28 cellular contexts compared by ENCODE assay signal in the genomic region with DNA sequence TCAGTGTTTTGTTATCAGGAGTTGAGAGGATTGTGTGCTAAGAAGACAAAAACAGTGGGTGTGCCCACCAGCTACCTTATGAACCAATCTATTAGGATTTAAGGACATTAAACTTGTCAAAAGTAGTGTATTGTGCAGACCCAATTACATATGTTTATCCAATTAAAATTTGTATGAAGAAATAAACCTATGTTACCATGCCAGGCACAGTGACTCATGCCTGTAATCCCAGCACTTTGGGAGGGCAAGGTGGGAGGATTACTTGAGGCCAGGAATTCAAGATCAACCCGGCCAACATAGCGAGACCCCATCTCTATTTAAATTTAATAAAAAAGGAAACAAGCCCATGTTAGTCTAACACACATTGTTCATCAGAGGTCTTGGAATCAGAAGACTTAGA.
"Had no signal": no experiment of that assay in that cellular context is flagged by ENCODE, and none has a peak within 500 bp of the region (broad histone marks: within the 10 kb centered on the region; RNA-seq: fewer than 3 reads in every experiment).

No MANE protein-coding gene starts in this region.

- H3K27ac Mint-ChIP-seq: natural killer cell; nephron; neural progenitor cell; progenitor cell of endocrine pancreas; stimulated activated effector memory CD8-positive, alpha-beta T cell treated with anti-CD3 and anti-CD28 coated beads, Interleukin-12 subunit alpha, Interleukin-12 subunit beta, amount 100 ng/mL, for 72 hours; stimulated activated naive B cell treated with anti-CD40 and anti-IgM and Interleukin-4, amounts not matched to agents 10 μg/mL and 1 μg/mL and 100 μg/mL, for 72 hours; stimulated activated naive CD8-positive, alpha-beta T cell treated with anti-CD3 and anti-CD28 coated beads, Interleukin-15, Interleukin-2, amounts not matched to agents 100 ng/mL and 50 ng/mL, for 24 hours had no signal

- H3K36me3 ChIP-seq: neural progenitor cell, ovary, right lobe of liver, sigmoid colon, stomach, thoracic aorta, thyroid gland, tibial nerve, upper lobe of left lung, vagina had no signal

- H2AFZ ChIP-seq: neural progenitor cell, parathyroid adenoma had no signal

- H3K4me1 ChIP-seq: neural progenitor cell, parathyroid adenoma, tibial nerve, upper lobe of left lung had no signal

- H3K9ac ChIP-seq: neural progenitor cell, parathyroid adenoma had no signal

- DNase-seq: natural killer cell; occipital lobe; ovary; posterior cingulate gyrus; psoas muscle; right cardiac atrium; right lobe of liver; sigmoid colon; small intestine; stimulated activated CD4-positive, alpha-beta T cell treated with anti-CD3 and anti-CD28 coated beads, Interleukin-15, amount 100 ng/mL, for 24 hours; stimulated activated CD4-positive, alpha-beta T cell treated with anti-CD3 and anti-CD28 coated beads, Interleukin-2, amount 100 ng/mL, for 24 hours; stimulated activated CD4-positive, alpha-beta T cell treated with anti-CD3 and anti-CD28 coated beads, Interleukin-2, amount 100 ng/mL, for 48 hours; stimulated activated CD4-positive, alpha-beta T cell treated with anti-CD3 and anti-CD28 coated beads, Interleukin-4, amount 100 ng/mL, for 24 hours; stimulated activated naive B cell treated with anti-CD40 and anti-IgM and Interleukin-4, amounts not matched to agents 10 μg/mL and 1 μg/mL and 100 μg/mL, for 72 hours; stimulated activated naive CD4-positive, alpha-beta T cell treated with Interleukin-2 at 50 U/mL for 16 hours; stomach; thyroid gland; trophoblast cell; upper lobe of left lung had no signal

- H3K27ac ChIP-seq: neural progenitor cell, ovary, parathyroid adenoma, psoas muscle, right lobe of liver, sigmoid colon, stomach, thoracic aorta, thyroid gland, tibial nerve, upper lobe of left lung, vagina had no signal

- H3K4me2 ChIP-seq: neural progenitor cell had no signal

- H3K36me3 Mint-ChIP-seq: natural killer cell; stimulated activated effector memory CD8-positive, alpha-beta T cell treated with anti-CD3 and anti-CD28 coated beads, Interleukin-12 subunit alpha, Interleukin-12 subunit beta, amount 100 ng/mL, for 72 hours; stimulated activated naive B cell treated with anti-CD40 and anti-IgM and Interleukin-4, amounts not matched to agents 10 μg/mL and 1 μg/mL and 100 μg/mL, for 72 hours had no signal

- ATAC-seq: natural killer cell; psoas muscle; right cardiac atrium; right lobe of liver; stimulated activated effector memory CD8-positive, alpha-beta T cell treated with anti-CD3 and anti-CD28 coated beads, Interleukin-12 subunit alpha, Interleukin-12 subunit beta, amount 100 ng/mL, for 72 hours; stimulated activated naive B cell treated with anti-CD40 and anti-IgM and Interleukin-4, amounts not matched to agents 10 μg/mL and 1 μg/mL and 100 μg/mL, for 72 hours had no signal

- H3K4me1 Mint-ChIP-seq: natural killer cell; neural progenitor cell; stimulated activated effector memory CD8-positive, alpha-beta T cell treated with anti-CD3 and anti-CD28 coated beads, Interleukin-12 subunit alpha, Interleukin-12 subunit beta, amount 100 ng/mL, for 72 hours; stimulated activated naive B cell treated with anti-CD40 and anti-IgM and Interleukin-4, amounts not matched to agents 10 μg/mL and 1 μg/mL and 100 μg/mL, for 72 hours had no signal

- H3K4me3 ChIP-seq: neural progenitor cell, ovary, psoas muscle, right lobe of liver, sigmoid colon, stomach, thoracic aorta, thyroid gland, tibial nerve, upper lobe of left lung, vagina had no signal

- H3K9me3 Mint-ChIP-seq: stimulated activated effector memory CD8-positive, alpha-beta T cell treated with anti-CD3 and anti-CD28 coated beads, Interleukin-12 subunit alpha, Interleukin-12 subunit beta, amount 100 ng/mL, for 72 hours had no signal

- H3K4me3 Mint-ChIP-seq: natural killer cell; nephron; neural progenitor cell; stimulated activated effector memory CD8-positive, alpha-beta T cell treated with anti-CD3 and anti-CD28 coated beads, Interleukin-12 subunit alpha, Interleukin-12 subunit beta, amount 100 ng/mL, for 72 hours; stimulated activated naive B cell treated with anti-CD40 and anti-IgM and Interleukin-4, amounts not matched to agents 10 μg/mL and 1 μg/mL and 100 μg/mL, for 72 hours; stimulated activated naive CD8-positive, alpha-beta T cell treated with anti-CD3 and anti-CD28 coated beads, Interleukin-15, Interleukin-2, amounts not matched to agents 100 ng/mL and 50 ng/mL, for 24 hours had no signal

- H3K9me3 ChIP-seq: ovary, right lobe of liver, sigmoid colon, thyroid gland, vagina had no signal

- H3K27me3 Mint-ChIP-seq: progenitor cell of endocrine pancreas had no signal

- H3K27me3 ChIP-seq: neural progenitor cell, ovary, right lobe of liver, sigmoid colon, stomach, thyroid gland, tibial nerve, upper lobe of left lung, vagina had no signal
